27 cellular contexts compared by ENCODE assay signal in the genomic region with DNA sequence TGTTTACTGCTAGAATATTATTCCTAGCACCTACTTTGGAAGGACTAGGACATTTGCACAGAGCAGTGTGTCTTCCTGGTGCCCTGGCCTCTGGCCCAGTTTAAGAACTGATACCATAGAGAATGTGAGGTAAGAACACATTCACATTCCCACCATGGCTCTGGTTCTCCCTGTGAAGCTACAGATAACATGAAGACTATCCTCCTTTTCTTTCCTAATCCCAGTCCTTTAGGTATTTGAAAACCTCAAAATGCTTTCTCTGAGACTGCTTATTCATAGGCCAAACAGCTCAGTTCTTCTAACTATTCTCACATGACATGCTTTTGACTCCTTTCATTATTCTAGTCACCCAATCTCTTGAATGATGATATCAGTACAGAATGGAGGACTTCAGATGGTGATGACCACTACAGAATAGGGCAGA. TPM values are rescaled to one million over a fixed set of nuclear protein-coding genes. Genes with fewer than 3 reads are reported as not detected.
DNase-seq lines count a peak whose midpoint lies in the region; ATAC-seq and TF ChIP-seq lines count a peak whose summit lies in the region.
"Had no signal": no experiment of that assay in that cellular context is flagged by ENCODE, and none has a peak within 500 bp of the region (broad histone marks: within the 10 kb centered on the region; RNA-seq: fewer than 3 reads in every experiment).

No MANE protein-coding gene starts in this region.

- no peak overlapping the region for H3K4me3 Mint-ChIP-seq in glutamatergic neuron (ENCODE audit: unreplicated experiment)
- H3K4me3 Mint-ChIP-seq: activated CD4-positive, alpha-beta T cell treated with anti-CD3 and anti-CD28 coated beads, Interleukin-2, amount 10 ng/mL, durations not matched to agents 24 days and 14 days; activated CD8-positive, alpha-beta memory T cell treated with anti-CD3 and anti-CD28 coated beads, Interleukin-2, amount 10 ng/mL, durations not matched to agents 7 days and 5 days; activated naive CD4-positive, alpha-beta T cell treated with anti-CD3 and anti-CD28 coated beads for 36 hours; activated T-cell treated with anti-CD3 and anti-CD28 coated beads, Interleukin-2, amount 50 U/mL, for 72 hours; T-helper 1 cell treated with Interleukin-12 subunit alpha and Interleukin-12 subunit beta and Interleukin-4 antibody, amounts not matched to agents 30 μg/mL and 1 μg/mL, for 36 hours had no signal

- H3K27ac Mint-ChIP-seq in glutamatergic neuron (ENCODE audit: unreplicated experiment) = no peak overlapping the region
- H3K27ac Mint-ChIP-seq: activated CD4-positive, alpha-beta T cell treated with anti-CD3 and anti-CD28 coated beads, Interleukin-2, amount 10 ng/mL, durations not matched to agents 24 days and 14 days; activated CD8-positive, alpha-beta memory T cell treated with anti-CD3 and anti-CD28 coated beads, Interleukin-2, amount 10 ng/mL, durations not matched to agents 7 days and 5 days; activated naive CD4-positive, alpha-beta T cell treated with anti-CD3 and anti-CD28 coated beads for 36 hours; activated T-cell treated with anti-CD3 and anti-CD28 coated beads, Interleukin-2, amount 50 U/mL, for 72 hours; T-helper 1 cell treated with Interleukin-12 subunit alpha and Interleukin-12 subunit beta and Interleukin-4 antibody, amounts not matched to agents 30 μg/mL and 1 μg/mL, for 36 hours had no signal

- H3K9me3 Mint-ChIP-seq in glutamatergic neuron (ENCODE audit: unreplicated experiment) = peaks cover 3% of the 10 kb centered on the region
- H3K9me3 Mint-ChIP-seq: activated CD4-positive, alpha-beta T cell treated with anti-CD3 and anti-CD28 coated beads, Interleukin-2, amount 10 ng/mL, durations not matched to agents 24 days and 14 days; activated naive CD4-positive, alpha-beta T cell treated with anti-CD3 and anti-CD28 coated beads for 36 hours; activated T-cell treated with anti-CD3 and anti-CD28 coated beads, Interleukin-2, amount 50 U/mL, for 72 hours; T-helper 1 cell treated with Interleukin-12 subunit alpha and Interleukin-12 subunit beta and Interleukin-4 antibody, amounts not matched to agents 30 μg/mL and 1 μg/mL, for 36 hours had no signal

- DNase-seq in Right ventricle myocardium inferior (ENCODE audit: missing footprints) (no peak), cardiac septum (ENCODE audit: low spot score) (no peak), brain microvascular endothelial cell (peak; percentile 36), left ventricle myocardium superior (no peak), cortex of kidney (lab: John Stamatoyannopoulos, UW) (no peak), glutamatergic neuron (no peak), ureter (ENCODE audit: low spot score) (no peak), putamen (ENCODE audit: low spot score) (no peak)
- DNase-seq: activated CD4-positive, alpha-beta T cell treated with anti-CD3 and anti-CD28 coated beads, Interleukin-2, amount 10 ng/mL, durations not matched to agents 24 days and 14 days; activated CD8-positive, alpha-beta memory T cell treated with anti-CD3 and anti-CD28 coated beads, Interleukin-2, amount 10 ng/mL, durations not matched to agents 7 days and 5 days; activated naive CD4-positive, alpha-beta T cell treated with anti-CD3 and anti-CD28 coated beads for 36 hours; activated T-cell treated with anti-CD3 and anti-CD28 coated beads, Interleukin-2, amount 50 U/mL, for 72 hours; effector CD4-positive, alpha-beta T cell; NCI-H2029; NCI-H345; NCI-H774 had no signal

- peaks cover 2% of the 10 kb centered on the region for H3K27me3 Mint-ChIP-seq in glutamatergic neuron (ENCODE audit: unreplicated experiment)
- H3K27me3 Mint-ChIP-seq: activated CD4-positive, alpha-beta T cell treated with anti-CD3 and anti-CD28 coated beads, Interleukin-2, amount 10 ng/mL, durations not matched to agents 24 days and 14 days; activated CD8-positive, alpha-beta memory T cell treated with anti-CD3 and anti-CD28 coated beads, Interleukin-2, amount 10 ng/mL, durations not matched to agents 7 days and 5 days had no signal

- in situ Hi-C loops in brain microvascular endothelial cell (cut with HindIII; ENCODE audit: low pct_ligation_motif_present, low sequenced_read_pairs) = no loop called here

- ATAC-seq in Right ventricle myocardium inferior (peak; percentile 53), left ventricle myocardium superior (peak; percentile 72)
- ATAC-seq: activated CD8-positive, alpha-beta memory T cell treated with anti-CD3 and anti-CD28 coated beads, Interleukin-2, amount 10 ng/mL, durations not matched to agents 7 days and 5 days; activated T-cell treated with anti-CD3 and anti-CD28 coated beads, Interleukin-2, amount 50 U/mL, for 72 hours had no signal

- H3K4me1 Mint-ChIP-seq in glutamatergic neuron (ENCODE audit: low read depth, unreplicated experiment) = peaks cover 38% of the 10 kb centered on the region

- no peaks in the 10 kb centered on the region for H3K36me3 ChIP-seq in brain microvascular endothelial cell (replicated peaks)
- H3K36me3 ChIP-seq: neutrophil, prostate gland, tibial nerve had no signal

- intact Hi-C loops in Right ventricle myocardium inferior (cut with DNase I) (no loop called here), cardiac septum (cut with DNase I) (no loop called here), left ventricle myocardium superior (cut with micrococcal nuclease) (no loop called here)

- TF ChIP-seq CTCF in brain microvascular endothelial cell (IDR thresholded peaks at IDR 0.05; ENCODE audit: low read depth, low read length, missing control alignments) (no peak), glutamatergic neuron (IDR thresholded peaks at IDR 0.05; ENCODE audit: partially characterized antibody, unreplicated experiment) (no peak)

- H3K27ac ChIP-seq in brain microvascular endothelial cell = peak overlapping the region; percentile 0
- H3K27ac ChIP-seq: KMS-11, neutrophil, prostate gland, SK-N-MC, skin epidermis, tibial nerve, VCaP had no signal

- no peak overlapping the region for H3K4me3 ChIP-seq in brain microvascular endothelial cell (ENCODE audit: low read depth, low read length)
- H3K4me3 ChIP-seq: prostate gland, SK-N-MC, skin epidermis, tibial nerve had no signal

- H3K27me3 ChIP-seq in brain microvascular endothelial cell (replicated peaks) = no peaks in the 10 kb centered on the region
- H3K27me3 ChIP-seq: neutrophil, tibial nerve had no signal

- no peaks in the 10 kb centered on the region for H3K36me3 Mint-ChIP-seq in glutamatergic neuron (ENCODE audit: unreplicated experiment)
- H3K36me3 Mint-ChIP-seq: activated CD8-positive, alpha-beta memory T cell treated with anti-CD3 and anti-CD28 coated beads, Interleukin-2, amount 10 ng/mL, durations not matched to agents 7 days and 5 days had no signal

RNA-seq across cellular contexts. Expression of a gene that starts 11.9 kb away (rescaled TPM):
- total RNA-seq in Right ventricle myocardium inferior (27.2 TPM), cardiac septum (39.1 TPM), left ventricle myocardium superior (19.7 TPM), glutamatergic neuron (ENCODE audit: unreplicated experiment) (221 TPM), ureter (22.3 TPM)

RNA-seq across cellular contexts. Expression of a gene that starts 12.1 kb away (rescaled TPM):
- total RNA-seq in Right ventricle myocardium inferior (not detected), cardiac septum (0.30 TPM), left ventricle myocardium superior (not detected), glutamatergic neuron (ENCODE audit: unreplicated experiment) (1.2 TPM), ureter (not detected)
- total RNA-seq: A172; activated CD4-positive, alpha-beta T cell treated with anti-CD3 and anti-CD28 coated beads, Interleukin-2, amount 10 ng/mL, durations not matched to agents 24 days and 14 days; activated CD8-positive, alpha-beta memory T cell treated with anti-CD3 and anti-CD28 coated beads, Interleukin-2, amount 10 ng/mL, durations not matched to agents 7 days and 5 days; kidney epithelial cell; RPMI7951 had no signal
